14 cellular contexts compared by ENCODE assay signal in genomic region chr11:113664069-113664980, GRCh38. TPM values are rescaled to one million over a fixed set of nuclear protein-coding genes. Genes with fewer than 3 reads are reported as not detected.
DNase-seq lines count a peak whose midpoint lies in the region; ATAC-seq, FAIRE-seq and TF ChIP-seq lines count a peak whose summit lies in the region.
"Had no signal": no experiment of that assay in that cellular context is flagged by ENCODE, and none has a peak within 500 bp of the region (broad histone marks: within the 10 kb centered on the region; RNA-seq: fewer than 3 reads in every experiment).

No MANE protein-coding gene starts in this region.

- no peak for ATAC-seq in HG03039 (IDR thresholded peaks at IDR 0.05; ENCODE audit: unreplicated experiment)
- ATAC-seq in activated naive CD4-positive, alpha-beta T cell treated with anti-CD3 and anti-CD28 coated beads, Interleukin-2, amount 50 U/mL, for 72 hours = no peak

- H3K36me3 ChIP-seq in astrocyte (ENCODE audit: insufficient read depth, low read length) = no peaks in the 10 kb centered on the region
- H3K36me3 ChIP-seq: upper lobe of left lung had no signal

- H3K4me3 Mint-ChIP-seq in astrocyte (ENCODE audit: unreplicated experiment) (no peak overlapping the region), mesothelial cell of epicardium (peak overlapping the region; percentile 15)
- H3K4me3 Mint-ChIP-seq: activated T-cell treated with anti-CD3 and anti-CD28 coated beads, Interleukin-2, amount 50 U/mL, for 72 hours; neural crest cell had no signal

- peak overlapping the region; percentile 74 for H3K9ac ChIP-seq in astrocyte (ENCODE audit: low read length)

- FAIRE-seq in astrocyte (lab: Jason Lieb, UNC) = peak; percentile 54

- peak; percentile 77 for DNase-seq in DMS53 (lab: John Stamatoyannopoulos, UW)
- peak; percentile 97 for DNase-seq in M059J (ENCODE audit: low read depth)
- DNase-seq in astrocyte (ENCODE audit: low read depth) = peak; percentile 93
- no peak for DNase-seq in mesothelial cell of epicardium (ENCODE audit: low spot score in 2 of 2, unreplicated experiment in 2 of 2)
- no peak for DNase-seq in substantia nigra (lab: John Stamatoyannopoulos, UW)
- no peak for DNase-seq in HUDEP-2 (lab: John Stamatoyannopoulos, UW; ENCODE audit: unreplicated experiment in 76 of 76)
- no peak for DNase-seq in activated naive CD4-positive, alpha-beta T cell treated with anti-CD3 and anti-CD28 coated beads, Interleukin-2, amount 50 U/mL, for 72 hours (ENCODE audit: low spot score in 2 of 2)
- DNase-seq: activated T-cell treated with anti-CD3 and anti-CD28 coated beads, Interleukin-2, amount 50 U/mL, for 72 hours; cortex of kidney; NCI-H1436 treated with DMSO at 0.1 percent for 48 hours; T-helper 9 cell; upper lobe of left lung had no signal

- H3K27ac ChIP-seq in astrocyte (ENCODE audit: low read depth, low read length) = peak overlapping the region; percentile 91
- no peak overlapping the region for H3K27ac ChIP-seq in substantia nigra (ENCODE audit: low read depth, low read length, poor library complexity, severe bottlenecking)
- H3K27ac ChIP-seq: upper lobe of left lung had no signal

- no peaks in the 10 kb centered on the region for H3K79me2 ChIP-seq in astrocyte (ENCODE audit: insufficient read depth, low read length)

- H3K4me1 Mint-ChIP-seq in astrocyte (ENCODE audit: low read depth, unreplicated experiment) = peaks cover 22% of the 10 kb centered on the region
- H3K4me1 Mint-ChIP-seq in mesothelial cell of epicardium = peaks cover 24% of the 10 kb centered on the region

- TF ChIP-seq CTCF in astrocyte (IDR thresholded peaks at IDR 0.05; ENCODE audit: insufficient read depth, low read depth, low read length) (no peak), mesothelial cell of epicardium (IDR thresholded peaks at IDR 0.05; ENCODE audit: unreplicated experiment) (no peak)

- H3K27me3 ChIP-seq in astrocyte (ENCODE audit: insufficient read depth, low read length) = no peaks in the 10 kb centered on the region
- H3K27me3 ChIP-seq: upper lobe of left lung had no signal

- H3K4me1 ChIP-seq in astrocyte (ENCODE audit: insufficient read depth, low read length) = peaks cover 22% of the 10 kb centered on the region
- H3K4me1 ChIP-seq: upper lobe of left lung had no signal

- H3K9me3 Mint-ChIP-seq in astrocyte (ENCODE audit: unreplicated experiment) (peaks cover 4% of the 10 kb centered on the region), mesothelial cell of epicardium (peaks cover 15% of the 10 kb centered on the region)
- H3K9me3 Mint-ChIP-seq in activated naive CD4-positive, alpha-beta T cell treated with anti-CD3 and anti-CD28 coated beads, Interleukin-2, amount 50 U/mL, for 72 hours = peaks cover 7 to 21% of the 10 kb centered on the region in 2 donors

- H3K27me3 Mint-ChIP-seq in astrocyte (ENCODE audit: low read depth, unreplicated experiment) (no peaks in the 10 kb centered on the region), mesothelial cell of epicardium (ENCODE audit: low read depth) (no peaks in the 10 kb centered on the region)

- H3K27ac Mint-ChIP-seq in astrocyte (ENCODE audit: unreplicated experiment) (peak overlapping the region; percentile 88), mesothelial cell of epicardium (peak overlapping the region; percentile 93)
- H3K27ac Mint-ChIP-seq in activated naive CD4-positive, alpha-beta T cell treated with anti-CD3 and anti-CD28 coated beads, Interleukin-2, amount 50 U/mL, for 72 hours = no peak overlapping the region
- H3K27ac Mint-ChIP-seq: activated T-cell treated with anti-CD3 and anti-CD28 coated beads, Interleukin-2, amount 50 U/mL, for 72 hours had no signal

- no peaks in the 10 kb centered on the region for H3K36me3 Mint-ChIP-seq in astrocyte (ENCODE audit: low read depth, unreplicated experiment)
- peaks cover 11% of the 10 kb centered on the region for H3K36me3 Mint-ChIP-seq in mesothelial cell of epicardium
- peaks cover 5 to 9% of the 10 kb centered on the region in 2 donors for H3K36me3 Mint-ChIP-seq in activated naive CD4-positive, alpha-beta T cell treated with anti-CD3 and anti-CD28 coated beads, Interleukin-2, amount 50 U/mL, for 72 hours

- H4K20me1 ChIP-seq in astrocyte (ENCODE audit: insufficient read depth, low read length) = no peaks in the 10 kb centered on the region

- H3K4me3 ChIP-seq in astrocyte (ENCODE audit: insufficient read depth, low read depth, low read length) = peak overlapping the region; percentile 6
- H3K4me3 ChIP-seq: upper lobe of left lung had no signal

- H2AFZ ChIP-seq in astrocyte (ENCODE audit: low read depth, low read length) = no peak overlapping the region

- peak overlapping the region; percentile 76 for H3K4me2 ChIP-seq in astrocyte (ENCODE audit: low read length)

- peaks cover 5% of the 10 kb centered on the region for H3K9me3 ChIP-seq in astrocyte (ENCODE audit: insufficient read depth, low read depth, low read length)

RNA-seq across cellular contexts. Expression of gene TMPRSS5, which starts 41.8 kb away (rescaled TPM):
- 0.12 and 0.67 TPM in 2 replicates for total RNA-seq in M059J (2014; rRNA removed; shearing (Covaris generic))
- total RNA-seq in astrocyte = 0.34 and 0.38 TPM in 2 replicates
- 2.3 to 3.5 TPM (median 2.4 TPM) in 3 replicates for total RNA-seq in mesothelial cell of epicardium
- 1 to 10 TPM in 1 of 2 donors, under 1 TPM in 1; 0.89 to 1.2 TPM for total RNA-seq in activated naive CD4-positive, alpha-beta T cell treated with anti-CD3 and anti-CD28 coated beads, Interleukin-2, amount 50 U/mL, for 72 hours

Comparison
In these comparisons a context has a peak if more than half of its experiments do, and no peak if none do; other contexts are left out.
1. DNase-seq: peak in DMS53 (single experiment), M059J (single experiment) and astrocyte (single experiment); none in mesothelial cell of epicardium (0 of 2), substantia nigra (0 of 49), HUDEP-2 (0 of 76) and activated naive CD4-positive, alpha-beta T cell treated with anti-CD3 and anti-CD28 coated beads, Interleukin-2, amount 50 U/mL, for 72 hours (0 of 2).
2. H3K27ac Mint-ChIP-seq: peak in astrocyte (single experiment) and mesothelial cell of epicardium (single experiment); none in activated naive CD4-positive, alpha-beta T cell treated with anti-CD3 and anti-CD28 coated beads, Interleukin-2, amount 50 U/mL, for 72 hours (0 of 2).